12 cellular contexts compared by ENCODE assay signal in genomic region chr2:106147159-106147558, GRCh38. TPM values are rescaled to one million over a fixed set of nuclear protein-coding genes. Genes with fewer than 3 reads are reported as not detected.
DNase-seq lines count a peak whose midpoint lies in the region; ATAC-seq lines count a peak whose summit lies in the region.
"Had no signal": no experiment of that assay in that cellular context is flagged by ENCODE, and none has a peak within 500 bp of the region (broad histone marks: within the 10 kb centered on the region; RNA-seq: fewer than 3 reads in every experiment).

No MANE protein-coding gene starts in this region.

- no peaks in the 10 kb centered on the region for H3K79me2 ChIP-seq in ACC112 (ENCODE audit: control insufficient read depth, insufficient read depth, low read length, unreplicated experiment)

- H3K4me3 Mint-ChIP-seq in activated CD4-positive, alpha-beta memory T cell treated with anti-CD3 and anti-CD28 coated beads for 36 hours: no peak overlapping the region
- H3K4me3 Mint-ChIP-seq: WTC11 had no signal

- no peaks in the 10 kb centered on the region for H3K36me3 ChIP-seq in ACC112 (ENCODE audit: insufficient read depth, low read length)
- H3K36me3 ChIP-seq: transverse colon had no signal

- peaks cover 49% of the 10 kb centered on the region for H3K36me3 Mint-ChIP-seq in activated CD4-positive, alpha-beta memory T cell treated with anti-CD3 and anti-CD28 coated beads for 36 hours

- H3K27ac ChIP-seq in ACC112 (ENCODE audit: low read depth, low read length): peak overlapping the region; percentile 53; the same call in 1 of the 2 replicates
- H3K27ac ChIP-seq: transverse colon had no signal

- no peak overlapping the region for H3K4me3 ChIP-seq in ACC112 (ENCODE audit: low read depth, low read length)
- H3K4me3 ChIP-seq: transverse colon had no signal

- POLR2A ChIA-PET in activated CD4-positive, alpha-beta memory T cell treated with anti-CD3 and anti-CD28 coated beads for 36 hours (lab: Charles Lee): interaction anchor here (2.7 to 2.8 kb wide), 2 partner anchors 12 to 46 kb away, joined by 10 to 34 read pairs; partner anchors contain the start of gene UXS1

- H3K27me3 ChIP-seq in ACC112 (ENCODE audit: insufficient read depth, low read length): no peaks in the 10 kb centered on the region
- H3K27me3 ChIP-seq: transverse colon had no signal

- H3K4me1 ChIP-seq in ACC112 (ENCODE audit: control insufficient read depth, insufficient read depth, low read length, unreplicated experiment): peaks cover 16% of the 10 kb centered on the region
- H3K4me1 ChIP-seq: transverse colon had no signal

- peak overlapping the region; percentile 85 for H3K27ac Mint-ChIP-seq in activated CD4-positive, alpha-beta memory T cell treated with anti-CD3 and anti-CD28 coated beads for 36 hours
- H3K27ac Mint-ChIP-seq: WTC11 had no signal

- H2AFZ ChIP-seq in ACC112 (ENCODE audit: low read length, unreplicated experiment): peak overlapping the region; percentile 39

- no peaks in the 10 kb centered on the region for H3K27me3 Mint-ChIP-seq in activated CD4-positive, alpha-beta memory T cell treated with anti-CD3 and anti-CD28 coated beads for 36 hours

- peaks cover 51% of the 10 kb centered on the region for H3K4me1 Mint-ChIP-seq in activated CD4-positive, alpha-beta memory T cell treated with anti-CD3 and anti-CD28 coated beads for 36 hours (ENCODE audit: low read depth)

- no peaks in the 10 kb centered on the region for H3K9me3 Mint-ChIP-seq in activated CD4-positive, alpha-beta memory T cell treated with anti-CD3 and anti-CD28 coated beads for 36 hours
- H3K9me3 Mint-ChIP-seq: WTC11 had no signal

- intact Hi-C loops in activated CD4-positive, alpha-beta memory T cell treated with anti-CD3 and anti-CD28 coated beads for 36 hours (cut with micrococcal nuclease): no loop called here

- DNase-seq in activated CD4-positive, alpha-beta memory T cell treated with anti-CD3 and anti-CD28 coated beads for 36 hours: no peak
- DNase-seq in fibroblast of the conjunctiva (ENCODE audit: low read depth) (peak; percentile 3), C1 segment of cervical spinal cord (lab: John Stamatoyannopoulos, UW) (no peak)
- DNase-seq: DND-41, NCI-H226, transverse colon had no signal

- CTCF ChIA-PET in activated CD4-positive, alpha-beta memory T cell treated with anti-CD3 and anti-CD28 coated beads for 36 hours (lab: Charles Lee): interaction anchor here (6.7 kb wide), 1 partner anchor 12 kb away, joined by 50 read pairs; no protein-coding TSS in a partner anchor

- ATAC-seq in GM19397 (IDR thresholded peaks at IDR 0.05; ENCODE audit: unreplicated experiment) (peak; percentile 9), HG03196 (IDR thresholded peaks at IDR 0.05; ENCODE audit: unreplicated experiment) (no peak), GM19035 (IDR thresholded peaks at IDR 0.05; ENCODE audit: unreplicated experiment) (no peak), HG03025 (IDR thresholded peaks at IDR 0.05; ENCODE audit: low FRiP score, unreplicated experiment) (no peak)
- ATAC-seq: WTC11 had no signal

RNA-seq across cellular contexts. Expression of gene UXS1, which starts 46.9 kb away (rescaled TPM):
- total RNA-seq in activated CD4-positive, alpha-beta memory T cell treated with anti-CD3 and anti-CD28 coated beads for 36 hours: 10 to 100 TPM; 39.2 to 41.5 TPM
